28 cellular contexts compared by ENCODE assay signal in genomic region chr14:82441270-82441669, GRCh38.
"Had no signal": no experiment of that assay in that cellular context is flagged by ENCODE, and none has a peak within 500 bp of the region (broad histone marks: within the 10 kb centered on the region; RNA-seq: fewer than 3 reads in every experiment).

No MANE protein-coding gene starts in this region.

- H3K4me1 ChIP-seq: neural progenitor cell, parathyroid adenoma, psoas muscle, spleen, suprapubic skin, testis, tibial artery, transverse colon, upper lobe of right lung, uterus had no signal

- H3K9ac ChIP-seq: neural progenitor cell, parathyroid adenoma had no signal

- H3K4me2 ChIP-seq: neural progenitor cell, smooth muscle cell had no signal

- H3K4me3 ChIP-seq: neural progenitor cell, ovary, psoas muscle, skin epidermis, smooth muscle cell, spleen, suprapubic skin, testis, tibial artery, transverse colon, upper lobe of right lung, uterus had no signal

- H3K79me2 ChIP-seq: parathyroid adenoma had no signal

- H2AFZ ChIP-seq: neural progenitor cell, parathyroid adenoma had no signal

- ATAC-seq: natural killer cell; psoas muscle; right cardiac atrium; sciatic nerve; stimulated activated memory B cell treated with anti-CD40 and anti-IgM and Interleukin-4, amounts not matched to agents 10 μg/mL and 1 μg/mL and 100 μg/mL, for 72 hours; stimulated activated naive CD8-positive, alpha-beta T cell treated with anti-CD3 and anti-CD28 coated beads, Interleukin-15, amount 100 ng/mL, for 72 hours; stimulated activated naive CD8-positive, alpha-beta T cell treated with anti-CD3 and anti-CD28 coated beads, Interleukin-15, Interleukin-2, amounts not matched to agents 100 U/mL and 50 U/mL, for 24 hours; upper lobe of right lung had no signal

- H3K27ac ChIP-seq: neural progenitor cell, ovary, parathyroid adenoma, psoas muscle, skin epidermis, spleen, suprapubic skin, testis, tibial artery, transverse colon, upper lobe of right lung, uterus had no signal

- H3K36me3 ChIP-seq: neural progenitor cell, ovary, spleen, suprapubic skin, tibial artery, transverse colon, upper lobe of right lung, uterus had no signal

- H3K9me3 ChIP-seq: ovary, psoas muscle, suprapubic skin, testis, tibial artery, transverse colon, upper lobe of right lung, uterus had no signal

- DNase-seq: natural killer cell; occipital lobe; ovary; posterior cingulate gyrus; psoas muscle; right cardiac atrium; spleen; stimulated activated CD4-positive, alpha-beta T cell treated with anti-CD3 and anti-CD28 coated beads, Interleukin-12 subunit alpha, Interleukin-12 subunit beta, amount 100 ng/mL, for 4 hours; stimulated activated CD4-positive, alpha-beta T cell treated with anti-CD3 and anti-CD28 coated beads, Interleukin-1b, Interleukin-23, amount 100 ng/mL, for 48 hours; stimulated activated CD4-positive, alpha-beta T cell treated with anti-CD3 and anti-CD28 coated beads, Interleukin-4, amount 100 ng/mL, for 1 hour; stimulated activated CD4-positive, alpha-beta T cell treated with anti-CD3 and anti-CD28 coated beads, Interleukin-4, amount 100 ng/mL, for 4 hours; stimulated activated CD8-positive, alpha-beta memory T cell treated with anti-CD3 and anti-CD28 coated beads, Interleukin-4, amount 100 ng/mL, for 48 hours; stimulated activated naive CD4-positive, alpha-beta T cell; stimulated activated naive CD8-positive, alpha-beta T cell treated with anti-CD3 and anti-CD28 coated beads, Interleukin-15, amount 100 ng/mL, for 72 hours; stimulated activated naive CD8-positive, alpha-beta T cell treated with anti-CD3 and anti-CD28 coated beads, Interleukin-15, Interleukin-2, amounts not matched to agents 100 U/mL and 50 U/mL, for 24 hours; substantia nigra; testis; tibial artery; transverse colon; upper lobe of right lung; uterus had no signal

- H3K27me3 ChIP-seq: neural progenitor cell, ovary, spleen, suprapubic skin, testis, tibial artery, transverse colon, upper lobe of right lung, uterus had no signal
